In the genomic region with DNA sequence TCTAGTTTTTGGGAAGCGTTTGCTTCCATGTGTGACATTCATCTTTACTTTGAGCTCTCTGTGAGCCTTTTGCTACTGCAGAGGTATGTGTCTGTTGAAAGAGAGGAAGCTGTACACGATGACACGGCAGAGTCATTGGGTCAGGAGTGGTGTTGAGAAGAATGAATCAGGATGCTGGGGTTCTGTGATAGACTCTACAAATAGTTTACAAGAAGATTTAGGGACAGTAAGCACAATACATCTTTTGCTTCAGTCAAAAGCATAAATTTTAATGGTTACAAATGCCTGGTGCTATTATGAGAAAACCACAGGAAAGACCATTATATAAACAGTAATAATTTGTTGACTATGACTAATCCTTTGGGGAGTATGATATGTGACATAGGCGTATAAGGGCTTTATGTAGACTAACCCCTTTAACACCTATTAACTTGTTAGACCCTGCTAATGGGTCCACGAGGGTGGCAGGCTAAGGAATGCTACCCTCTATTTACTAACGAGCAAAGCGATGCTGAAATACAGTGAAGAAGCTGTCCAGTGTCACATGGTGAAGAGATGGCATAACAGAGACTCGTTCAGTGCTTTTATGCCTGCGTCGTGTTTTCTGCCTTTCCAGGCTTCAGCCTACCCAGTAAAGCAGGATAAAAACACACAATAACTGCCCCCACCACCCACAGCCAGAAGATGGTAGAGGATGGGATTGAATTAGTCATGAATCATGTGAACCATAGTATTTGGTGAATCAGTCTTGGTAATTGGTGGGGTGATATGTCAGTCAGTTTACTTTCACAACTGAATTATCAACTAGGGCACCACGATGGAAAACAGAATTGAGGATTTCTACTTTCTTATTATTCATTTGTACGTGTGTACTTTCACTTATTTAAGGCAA, we compare ENCODE assay signal across 1 cellular context.
TF ChIP-seq lines count a peak whose summit lies in the region.

No MANE protein-coding gene starts in this region.

TF ChIP-seq in SK-N-SH treated with all-trans-retinoic acid at 6 μM for 48 hours, 23 proteins besides CTCF, POLR2A, EP300 and RAD21 (continued from another document):
- TF ChIP-seq, protein P1, sequence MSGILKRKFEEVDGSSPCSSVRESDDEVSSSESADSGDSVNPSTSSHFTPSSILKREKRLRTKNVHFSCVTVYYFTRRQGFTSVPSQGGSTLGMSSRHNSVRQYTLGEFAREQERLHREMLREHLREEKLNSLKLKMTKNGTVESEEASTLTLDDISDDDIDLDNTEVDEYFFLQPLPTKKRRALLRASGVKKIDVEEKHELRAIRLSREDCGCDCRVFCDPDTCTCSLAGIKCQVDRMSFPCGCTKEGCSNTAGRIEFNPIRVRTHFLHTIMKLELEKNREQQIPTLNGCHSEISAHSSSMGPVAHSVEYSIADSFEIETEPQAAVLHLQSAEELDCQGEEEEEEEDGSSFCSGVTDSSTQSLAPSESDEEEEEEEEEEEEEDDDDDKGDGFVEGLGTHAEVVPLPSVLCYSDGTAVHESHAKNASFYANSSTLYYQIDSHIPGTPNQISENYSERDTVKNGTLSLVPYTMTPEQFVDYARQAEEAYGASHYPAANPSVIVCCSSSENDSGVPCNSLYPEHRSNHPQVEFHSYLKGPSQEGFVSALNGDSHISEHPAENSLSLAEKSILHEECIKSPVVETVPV (CRISPR knock-in tag; IDR thresholded peaks at IDR 0.05): no peak
- TF ChIP-seq ZNF565 (CRISPR knock-in tag; conservative IDR thresholded peaks at IDR 0.05; ENCODE audit: low read depth): no peak
- TF ChIP-seq ESRRG (CRISPR knock-in tag; IDR thresholded peaks at IDR 0.05): no peak
- TF ChIP-seq ZFP30 (CRISPR knock-in tag; IDR thresholded peaks at IDR 0.05): no peak
- TF ChIP-seq ARNTL (CRISPR knock-in tag; IDR thresholded peaks at IDR 0.05; ENCODE audit: borderline replicate concordance, low read depth): no peak
